8 cellular contexts compared by ENCODE assay signal in genomic region chr1:200619894-200620272, GRCh38. TPM values are rescaled to one million over a fixed set of nuclear protein-coding genes. Genes with fewer than 3 reads are reported as not detected.
DNase-seq lines count a peak whose midpoint lies in the region; ATAC-seq and TF ChIP-seq lines count a peak whose summit lies in the region.

No MANE protein-coding gene starts in this region.

- H3K36me3 ChIP-seq in CD4-positive, CD25-positive, alpha-beta regulatory T cell (ENCODE audit: control insufficient read depth, insufficient read depth, low read length) = no peaks in the 10 kb centered on the region
- no peaks in the 10 kb centered on the region for H3K36me3 ChIP-seq in ectodermal cell (ENCODE audit: control insufficient read depth, insufficient read depth, low read length)

- peak overlapping the region; percentile 83 for H3K4me3 ChIP-seq in CD4-positive, CD25-positive, alpha-beta regulatory T cell (ENCODE audit: low read depth, low read length)
- H3K4me3 ChIP-seq in NB4 (ENCODE audit: low read depth, low read length) = peak overlapping the region; percentile 78
- peak overlapping the region; percentile 78 for H3K4me3 ChIP-seq in ectodermal cell (ENCODE audit: insufficient read depth, low read depth, low read length)

- no peaks in the 10 kb centered on the region for H3K9me3 Mint-ChIP-seq in CD4-positive, CD25-positive, alpha-beta regulatory T cell
- H3K9me3 Mint-ChIP-seq in neural crest cell = no peaks in the 10 kb centered on the region

- TF ChIP-seq CTCF in NB4 (IDR thresholded peaks at IDR 0.05; ENCODE audit: low read depth, low read length) (no peak), neural crest cell (conservative IDR thresholded peaks at IDR 0.05) (no peak)

- WGBS in ectodermal cell, 2 experiments = 7 to 13% methylated on average over 5 to 6 of the region's 6 CpGs

- no peaks in the 10 kb centered on the region for H3K36me3 Mint-ChIP-seq in CD4-positive, CD25-positive, alpha-beta regulatory T cell
- no peaks in the 10 kb centered on the region for H3K36me3 Mint-ChIP-seq in neural crest cell (ENCODE audit: low read depth)

- H3K27me3 ChIP-seq in CD4-positive, CD25-positive, alpha-beta regulatory T cell (ENCODE audit: control insufficient read depth, insufficient read depth, low read length) = no peaks in the 10 kb centered on the region
- no peaks in the 10 kb centered on the region for H3K27me3 ChIP-seq in ectodermal cell (ENCODE audit: control insufficient read depth, insufficient read depth, low read length, poor library complexity, severe bottlenecking)

- DNase-seq in CD4-positive, CD25-positive, alpha-beta regulatory T cell = no peak
- DNase-seq in NB4 (ENCODE audit: low read depth) = no peak
- DNase-seq in neural crest cell (ENCODE audit: low read depth, low spot score) = no peak
- no peak for DNase-seq in GM03348 (ENCODE audit: low spot score)
- no peak for DNase-seq in NCI-H1092 (lab: John Stamatoyannopoulos, UW)
- DNase-seq in CD1c-positive myeloid dendritic cell (ENCODE audit: extremely low spot score) = no peak

- peak overlapping the region; percentile 89 to 100 (median 98) for H3K4me3 Mint-ChIP-seq in CD4-positive, CD25-positive, alpha-beta regulatory T cell
- H3K4me3 Mint-ChIP-seq in neural crest cell = peak overlapping the region; percentile 96

- H3K27ac Mint-ChIP-seq in CD4-positive, CD25-positive, alpha-beta regulatory T cell = peak overlapping the region in 2 of 3 donors; percentile 78 to 97
- peak overlapping the region; percentile 79 for H3K27ac Mint-ChIP-seq in neural crest cell (ENCODE audit: unreplicated experiment)

- H3K9me3 ChIP-seq in CD4-positive, CD25-positive, alpha-beta regulatory T cell (ENCODE audit: control insufficient read depth in 2 of 2, low read length in 2 of 2) = no peaks in the 10 kb centered on the region
- no peaks in the 10 kb centered on the region for H3K9me3 ChIP-seq in ectodermal cell (ENCODE audit: control insufficient read depth, low read length)

- peaks cover 17% of the 10 kb centered on the region for H3K4me1 ChIP-seq in CD4-positive, CD25-positive, alpha-beta regulatory T cell (ENCODE audit: control insufficient read depth, insufficient read depth, low read length, poor library complexity, severe bottlenecking)
- H3K4me1 ChIP-seq in ectodermal cell (ENCODE audit: control insufficient read depth, insufficient read depth, low read length) = no peaks in the 10 kb centered on the region

- H3K27ac ChIP-seq in CD4-positive, CD25-positive, alpha-beta regulatory T cell (ENCODE audit: insufficient read depth, low read length, poor library complexity, severe bottlenecking) = no peak overlapping the region
- H3K27ac ChIP-seq in ectodermal cell (ENCODE audit: insufficient read depth, low read depth, low read length, poor library complexity, severe bottlenecking) = peak overlapping the region; percentile 33

- TF ChIP-seq POLR2A in NB4 (IDR thresholded peaks at IDR 0.05; ENCODE audit: extremely low read depth, insufficient read length) = no peak

- peaks cover 3 to 36% (median 20%) of the 10 kb centered on the region in 4 donors for H3K4me1 Mint-ChIP-seq in CD4-positive, CD25-positive, alpha-beta regulatory T cell
- H3K4me1 Mint-ChIP-seq in neural crest cell = peaks cover 30% of the 10 kb centered on the region

- ATAC-seq in CD4-positive, CD25-positive, alpha-beta regulatory T cell (ENCODE audit: low read depth in 2 of 2) = no peak
- no peak for ATAC-seq in HG03280 (IDR thresholded peaks at IDR 0.05; ENCODE audit: unreplicated experiment)

- H3K27me3 Mint-ChIP-seq in CD4-positive, CD25-positive, alpha-beta regulatory T cell = no peaks in the 10 kb centered on the region
- no peaks in the 10 kb centered on the region for H3K27me3 Mint-ChIP-seq in neural crest cell (ENCODE audit: low read depth)

RNA-seq across cellular contexts. Expression of gene KIF14, which starts 0.7 kb away (rescaled TPM):
- total RNA-seq in CD4-positive, CD25-positive, alpha-beta regulatory T cell = 0.59 TPM
- polyA plus RNA-seq in CD4-positive, CD25-positive, alpha-beta regulatory T cell = under 1 TPM; 0.10 to 0.44 (median 0.17) TPM
- 21.5 TPM for polyA plus RNA-seq in ectodermal cell (2013, experiment 1 of 4)
- 18.4 TPM for polyA plus RNA-seq in ectodermal cell (2013, experiment 2 of 4)
- 21.5 TPM for polyA plus RNA-seq in ectodermal cell (2013, experiment 3 of 4)
- polyA plus RNA-seq in ectodermal cell (2013, experiment 4 of 4) = 20.3 TPM
- total RNA-seq in neural crest cell = 22.0 and 23.7 TPM in 2 replicates

RNA-seq across cellular contexts. Expression of gene DDX59, which starts 49.8 kb away (rescaled TPM):
- total RNA-seq in CD4-positive, CD25-positive, alpha-beta regulatory T cell = 25.9 TPM
- polyA plus RNA-seq in CD4-positive, CD25-positive, alpha-beta regulatory T cell = 10 to 100 TPM; 15.7 to 29.2 (median 24.0) TPM
- polyA plus RNA-seq in ectodermal cell (2013, experiment 1 of 4) = 19.3 TPM
- 19.0 TPM for polyA plus RNA-seq in ectodermal cell (2013, experiment 2 of 4)
- polyA plus RNA-seq in ectodermal cell (2013, experiment 3 of 4) = 16.8 TPM
- polyA plus RNA-seq in ectodermal cell (2013, experiment 4 of 4) = 23.7 TPM
- 18.0 and 19.7 TPM in 2 replicates for total RNA-seq in neural crest cell

Comparison
In these comparisons a context has a peak if more than half of its experiments do, and no peak if none do; other contexts are left out.
1. RNA of gene KIF14, which starts 0.7 kb away (total RNA-seq): 22.0 to 23.7 TPM in neural crest cell; 0.59 TPM in CD4-positive, CD25-positive, alpha-beta regulatory T cell (single experiment); every median in the first group is over 10 times any median in the second.
2. Peak in every context shown above with its lines, with median percentiles within 50 percentile points of each other: H3K4me3 ChIP-seq.